In genomic region chr6:106356382-106356781, GRCh38 we compare ENCODE assay signal across 22 cellular contexts. TPM values are rescaled to one million over a fixed set of nuclear protein-coding genes. Genes with fewer than 3 reads are reported as not detected.
"Had no signal": no experiment of that assay in that cellular context is flagged by ENCODE, and none has a peak within 500 bp of the region (broad histone marks: within the 10 kb centered on the region; RNA-seq: fewer than 3 reads in every experiment).

No MANE protein-coding gene starts in this region.

- H3K4me3 ChIP-seq: cardiac muscle cell, SK-N-MC had no signal

- FAIRE-seq: astrocyte had no signal

- DNase-seq: activated CD4-positive, alpha-beta memory T cell treated with anti-CD3 and anti-CD28 coated beads for 36 hours; activated CD4-positive, alpha-beta T cell treated with anti-CD3 and anti-CD28 coated beads, Interleukin-2, amount 10 ng/mL, durations not matched to agents 7 days and 5 days; activated CD4-positive, CD25-positive, alpha-beta regulatory T cell; activated CD8-positive, alpha-beta memory T cell treated with anti-CD3 and anti-CD28 coated beads for 24 hours; activated gamma-delta T cell; activated naive CD4-positive, alpha-beta T cell treated with anti-CD3 and anti-CD28 coated beads for 36 hours; activated T-cell treated with anti-CD3 and anti-CD28 coated beads, Interleukin-2, amount 50 U/mL, for 48 hours; amygdala; NCI-H1105; NCI-H1436; NCI-H1694 treated with DMSO at 0.1 percent for 48 hours; NCI-H2029 treated with DMSO at 0.1 percent for 48 hours; NCI-H510A treated with DMSO at 0.1 percent for 48 hours; NCI-H69; NK-92 treated with Interleukin-12 subunit alpha and Interleukin-12 subunit beta, amount 100 ng/mL, for 24 hours; OCI-M1; RPMI8226; T-cell had no signal

- H3K27ac ChIP-seq: cardiac muscle cell, SK-N-MC, VCaP had no signal

- H3K36me3 ChIP-seq: cardiac muscle cell had no signal

RNA-seq across cellular contexts. Expression of gene CRYBG1, which starts 4.1 kb away (rescaled TPM):
- total RNA-seq: cardiac muscle cell had no signal
